In genomic region chr2:12487253-12488004, GRCh38 we compare ENCODE assay signal across 13 cellular contexts.
DNase-seq lines count a peak whose midpoint lies in the region; ATAC-seq and TF ChIP-seq lines count a peak whose summit lies in the region.
"Had no signal": no experiment of that assay in that cellular context is flagged by ENCODE, and none has a peak within 500 bp of the region (broad histone marks: within the 10 kb centered on the region; RNA-seq: fewer than 3 reads in every experiment).

No MANE protein-coding gene starts in this region.

- H3K9me3 ChIP-seq in Caco-2 (peaks cover 3% of the 10 kb centered on the region; the same call in 1 of the 2 replicates), OCI-LY7 (ENCODE audit: low read length) (no peaks in the 10 kb centered on the region)
- H3K9me3 ChIP-seq: body of pancreas, thyroid gland had no signal

- H3K79me2 ChIP-seq in OCI-LY7 (ENCODE audit: insufficient read depth, low read depth, low read length), result no peaks in the 10 kb centered on the region

- H3K4me1 Mint-ChIP-seq in CD14-positive monocyte (peaks cover 42% of the 10 kb centered on the region), Caco-2 (ENCODE audit: low read depth, unreplicated experiment) (peaks cover 19% of the 10 kb centered on the region)
- H3K4me1 Mint-ChIP-seq in effector memory CD8-positive, alpha-beta T cell (ENCODE audit: low read depth in 2 of 2), result peaks cover 37 to 41% of the 10 kb centered on the region in 2 donors

- H3K4me3 ChIP-seq in Caco-2 (ENCODE audit: low read depth, low read length) (no peak overlapping the region), OCI-LY7 (ENCODE audit: low read depth, low read length, poor library complexity, severe bottlenecking) (no peak overlapping the region)
- H3K4me3 ChIP-seq: body of pancreas, thyroid gland had no signal

- POLR2A ChIA-PET in Caco-2 (lab: Charles Lee), result no interaction called here
- POLR2A ChIA-PET in OCI-LY7 (lab: Charles Lee), result interaction anchor here (0.5 to 1.2 kb wide), 3 partner anchors 10 to 102 kb away, joined by 3 to 4 read pairs (median 3); no protein-coding TSS in a partner anchor

- no peaks in the 10 kb centered on the region for H3K27me3 ChIP-seq in Caco-2 (replicated peaks; ENCODE audit: control insufficient read depth, insufficient read depth, low read length)
- H3K27me3 ChIP-seq: body of pancreas, thyroid gland had no signal

- H3K27ac ChIP-seq in OCI-LY7 (ENCODE audit: low read depth, low read length, poor library complexity, severe bottlenecking), result no peak overlapping the region
- H3K27ac ChIP-seq: body of pancreas, thyroid gland had no signal

- DNase-seq in CD14-positive monocyte (ENCODE audit: low spot score), result no peak
- no peak for DNase-seq in Caco-2
- no peak for DNase-seq in OCI-LY7 (ENCODE audit: low spot score)
- no peak for DNase-seq in effector memory CD8-positive, alpha-beta T cell
- DNase-seq in CD1c-positive myeloid dendritic cell (ENCODE audit: extremely low spot score), result no peak
- DNase-seq: body of pancreas; NCI-H1048; stimulated activated CD8-positive, alpha-beta memory T cell treated with anti-CD3 and anti-CD28 coated beads, Interleukin-4, amount 100 ng/mL, for 48 hours; thyroid gland had no signal

- intact Hi-C loops in CD14-positive monocyte (cut with micrococcal nuclease), result no loop called here
- intact Hi-C loops in Caco-2 (cut with micrococcal nuclease; ENCODE audit: unreplicated experiment), result loop anchor here (5.0 kb wide), 1 partner anchor 230 kb away; the partner anchor contains the start of gene TRIB2
- intact Hi-C loops in OCI-LY7 (cut with micrococcal nuclease; ENCODE audit: unreplicated experiment), result no loop called here

- H3K9me2 ChIP-seq in OCI-LY7 (ENCODE audit: insufficient read depth, low read length), result no peaks in the 10 kb centered on the region

- CTCF ChIA-PET in Caco-2 (lab: Charles Lee), result no interaction called here
- CTCF ChIA-PET in OCI-LY7 (lab: Charles Lee; ENCODE audit: unreplicated experiment), result interaction anchor here (0.6 kb wide), 1 partner anchor 229 kb away, joined by 3 read pairs; no protein-coding TSS in a partner anchor

- BruUV-seq in Caco-2 (replicated peaks; lab: Mats Ljungman, UMichigan) (no TSS peak), OCI-LY7 (replicated peaks; lab: Mats Ljungman, UMichigan) (no TSS peak)

- 0 out of 2 replicates have a peak overlapping the region, but pooled peaks have one; percentile 38 for H3K4me2 ChIP-seq in OCI-LY7 (ENCODE audit: low read length)

- H3K36me3 Mint-ChIP-seq in CD14-positive monocyte (peaks cover 0 to 2% of the 10 kb centered on the region in 2 donors), Caco-2 (ENCODE audit: insufficient read depth, unreplicated experiment) (peaks cover 6% of the 10 kb centered on the region)
- peaks cover 4% of the 10 kb centered on the region for H3K36me3 Mint-ChIP-seq in effector memory CD8-positive, alpha-beta T cell (ENCODE audit: insufficient read depth)
- H3K36me3 Mint-ChIP-seq: mesothelial cell of epicardium had no signal

- TF ChIP-seq CTCF in CD14-positive monocyte (IDR thresholded peaks at IDR 0.05) (no peak), Caco-2 (IDR thresholded peaks at IDR 0.05; ENCODE audit: insufficient read depth in 1 of 2, low read depth in 1 of 2, low read length in 1 of 2, severe bottlenecking in 1 of 2, unreplicated experiment in 1 of 2) (no peak), OCI-LY7 (conservative IDR thresholded peaks at IDR 0.05; ENCODE audit: low read length) (no peak)

- H3K4me1 ChIP-seq in Caco-2 (peaks cover 24% of the 10 kb centered on the region), OCI-LY7 (ENCODE audit: insufficient read depth, low read length, poor library complexity, severe bottlenecking) (peaks cover 19% of the 10 kb centered on the region)
- H3K4me1 ChIP-seq: body of pancreas had no signal

- H3K36me3 ChIP-seq in Caco-2 (ENCODE audit: control insufficient read depth, insufficient read depth, low read length) (no peaks in the 10 kb centered on the region), OCI-LY7 (ENCODE audit: insufficient read depth, low read length) (no peaks in the 10 kb centered on the region)
- H3K36me3 ChIP-seq: thyroid gland had no signal

- H3K9me3 Mint-ChIP-seq in CD14-positive monocyte (no peaks in the 10 kb centered on the region), Caco-2 (ENCODE audit: unreplicated experiment) (no peaks in the 10 kb centered on the region)
- no peaks in the 10 kb centered on the region for H3K9me3 Mint-ChIP-seq in effector memory CD8-positive, alpha-beta T cell

- no peaks in the 10 kb centered on the region for H4K20me1 ChIP-seq in OCI-LY7 (ENCODE audit: insufficient read depth, low read length)

- H3K27ac Mint-ChIP-seq in CD14-positive monocyte (peak overlapping the region; percentile 76 to 96 (median 91)), Caco-2 (ENCODE audit: unreplicated experiment) (peak overlapping the region; percentile 60)
- peak overlapping the region; percentile 66 to 95 for H3K27ac Mint-ChIP-seq in effector memory CD8-positive, alpha-beta T cell
- H3K27ac Mint-ChIP-seq: mesothelial cell of epicardium had no signal

- H3K27me3 Mint-ChIP-seq in CD14-positive monocyte (ENCODE audit: low read depth in 3 of 3) (peaks cover 0 to 3% (median 2%) of the 10 kb centered on the region in 3 donors), Caco-2 (ENCODE audit: insufficient read depth, unreplicated experiment) (no peaks in the 10 kb centered on the region)
- no peaks in the 10 kb centered on the region for H3K27me3 Mint-ChIP-seq in effector memory CD8-positive, alpha-beta T cell

- no peak overlapping the region for H2AFZ ChIP-seq in OCI-LY7 (ENCODE audit: low read length)

- no peak for ATAC-seq in effector memory CD8-positive, alpha-beta T cell (replicated peaks)
- ATAC-seq in GM18511 (IDR thresholded peaks at IDR 0.05; ENCODE audit: unreplicated experiment) (no peak), HG02571 (IDR thresholded peaks at IDR 0.05; ENCODE audit: unreplicated experiment) (no peak), GM21786 (IDR thresholded peaks at IDR 0.05; ENCODE audit: unreplicated experiment) (no peak)
- ATAC-seq: body of pancreas had no signal

- peak overlapping the region in 1 of 2 donors; percentile 70 for H3K4me3 Mint-ChIP-seq in CD14-positive monocyte
- H3K4me3 Mint-ChIP-seq in Caco-2 (ENCODE audit: unreplicated experiment), result no peak overlapping the region
- H3K4me3 Mint-ChIP-seq in effector memory CD8-positive, alpha-beta T cell, result peak overlapping the region; percentile 55 to 86
- H3K4me3 Mint-ChIP-seq: mesothelial cell of epicardium had no signal
